In genomic region chr1:164813781-164814180, GRCh38 we compare ENCODE assay signal across 22 cellular contexts.
DNase-seq lines count a peak whose midpoint lies in the region; ATAC-seq and TF ChIP-seq lines count a peak whose summit lies in the region.
"Had no signal": no experiment of that assay in that cellular context is flagged by ENCODE, and none has a peak within 500 bp of the region (broad histone marks: within the 10 kb centered on the region; RNA-seq: fewer than 3 reads in every experiment).

No MANE protein-coding gene starts in this region.

- peaks cover 12% of the 10 kb centered on the region for H3K36me3 ChIP-seq in SK-N-MC (ENCODE audit: insufficient read depth, low read length)

- H3K27ac ChIP-seq in SK-N-MC = 0 out of 2 replicates have a peak overlapping the region, but pooled peaks have one; percentile 35
- H3K27ac ChIP-seq: 22Rv1, BLaER1, C4-2B, GM23248 had no signal

- DNase-seq in COLO829 (ENCODE audit: low spot score) (peak; percentile 30), SK-N-MC (ENCODE audit: low read depth, low spot score) (no peak), foreskin melanocyte (peak; percentile 71), retinal pigment epithelial cell (ENCODE audit: low read depth) (peak; percentile 44), NCI-H146 (lab: John Stamatoyannopoulos, UW) (no peak), NCI-H2107 treated with DMSO at 0.1 percent for 48 hours (lab: John Stamatoyannopoulos, UW; ENCODE audit: unreplicated experiment) (no peak)
- DNase-seq in activated CD4-positive, alpha-beta T cell treated with anti-CD3 and anti-CD28 coated beads, Interleukin-2, amount 10 ng/mL, durations not matched to agents 7 days and 5 days = no peak
- DNase-seq: CD4-positive, CD25-positive, alpha-beta regulatory T cell; CD8-positive, alpha-beta T cell; DMS 273 treated with DMSO at 0.1 percent for 48 hours; DMS79; EL; GDM1; GM23248; H7; HCEC 1CT had no signal

- POLR2A ChIA-PET in activated CD4-positive, alpha-beta T cell treated with anti-CD3 and anti-CD28 coated beads, Interleukin-2, amount 10 ng/mL, durations not matched to agents 7 days and 5 days (lab: Charles Lee) = no interaction called here

- no peaks in the 10 kb centered on the region for H3K27me3 Mint-ChIP-seq in activated T-helper 17 cell treated with anti-CD3 and anti-CD28 coated beads, Interleukin-2, amount 50 U/mL, for 72 hours
- no peaks in the 10 kb centered on the region for H3K27me3 Mint-ChIP-seq in activated CD4-positive, alpha-beta T cell treated with anti-CD3 and anti-CD28 coated beads, Interleukin-2, amount 10 ng/mL, durations not matched to agents 7 days and 5 days

- no peak overlapping the region for H3K9ac ChIP-seq in SK-N-MC (ENCODE audit: insufficient read length)
- H3K9ac ChIP-seq: BLaER1, GM23248 had no signal

- no peak overlapping the region for H3K4me3 Mint-ChIP-seq in activated T-helper 17 cell treated with anti-CD3 and anti-CD28 coated beads, Interleukin-2, amount 50 U/mL, for 72 hours
- H3K4me3 Mint-ChIP-seq in activated CD4-positive, alpha-beta T cell treated with anti-CD3 and anti-CD28 coated beads, Interleukin-2, amount 10 ng/mL, durations not matched to agents 7 days and 5 days = no peak overlapping the region
- H3K4me3 Mint-ChIP-seq: B cell; CD4-positive, CD25-positive, alpha-beta regulatory T cell; CD8-positive, alpha-beta T cell had no signal

- no peak for ATAC-seq in activated T-helper 17 cell treated with anti-CD3 and anti-CD28 coated beads, Interleukin-2, amount 50 U/mL, for 72 hours (replicated peaks)
- ATAC-seq: CD8-positive, alpha-beta T cell; GM12878 had no signal

- peaks cover 6% of the 10 kb centered on the region for H3K9me3 Mint-ChIP-seq in activated T-helper 17 cell treated with anti-CD3 and anti-CD28 coated beads, Interleukin-2, amount 50 U/mL, for 72 hours
- no peaks in the 10 kb centered on the region for H3K9me3 Mint-ChIP-seq in activated CD4-positive, alpha-beta T cell treated with anti-CD3 and anti-CD28 coated beads, Interleukin-2, amount 10 ng/mL, durations not matched to agents 7 days and 5 days
- H3K9me3 Mint-ChIP-seq: CD8-positive, alpha-beta T cell had no signal

- CTCF ChIA-PET in activated CD4-positive, alpha-beta T cell treated with anti-CD3 and anti-CD28 coated beads, Interleukin-2, amount 10 ng/mL, durations not matched to agents 7 days and 5 days (lab: Charles Lee) = no interaction called here

- no peaks in the 10 kb centered on the region for H3K36me3 Mint-ChIP-seq in activated T-helper 17 cell treated with anti-CD3 and anti-CD28 coated beads, Interleukin-2, amount 50 U/mL, for 72 hours (ENCODE audit: low read depth)
- no peaks in the 10 kb centered on the region for H3K36me3 Mint-ChIP-seq in activated CD4-positive, alpha-beta T cell treated with anti-CD3 and anti-CD28 coated beads, Interleukin-2, amount 10 ng/mL, durations not matched to agents 7 days and 5 days (ENCODE audit: low read depth)
- H3K36me3 Mint-ChIP-seq: CD4-positive, CD25-positive, alpha-beta regulatory T cell; CD8-positive, alpha-beta T cell had no signal

- no peak for TF ChIP-seq CTCF in retinal pigment epithelial cell (conservative IDR thresholded peaks at IDR 0.05; ENCODE audit: low read depth, low read length)

- H3K9me3 ChIP-seq in SK-N-MC (ENCODE audit: low read depth, low read length) = no peaks in the 10 kb centered on the region
- H3K9me3 ChIP-seq: BLaER1 had no signal

- H3K4me3 ChIP-seq in SK-N-MC (no peak overlapping the region), retinal pigment epithelial cell (ENCODE audit: low read length) (no peak overlapping the region)
- H3K4me3 ChIP-seq: BLaER1, GM12878, GM23248 had no signal

- H3K27ac Mint-ChIP-seq in activated T-helper 17 cell treated with anti-CD3 and anti-CD28 coated beads, Interleukin-2, amount 50 U/mL, for 72 hours = no peak overlapping the region
- H3K27ac Mint-ChIP-seq in activated CD4-positive, alpha-beta T cell treated with anti-CD3 and anti-CD28 coated beads, Interleukin-2, amount 10 ng/mL, durations not matched to agents 7 days and 5 days = no peak overlapping the region
- H3K27ac Mint-ChIP-seq: B cell; CD4-positive, CD25-positive, alpha-beta regulatory T cell; CD8-positive, alpha-beta T cell had no signal

- H3K4me1 Mint-ChIP-seq in activated T-helper 17 cell treated with anti-CD3 and anti-CD28 coated beads, Interleukin-2, amount 50 U/mL, for 72 hours = no peaks in the 10 kb centered on the region
- no peaks in the 10 kb centered on the region for H3K4me1 Mint-ChIP-seq in activated CD4-positive, alpha-beta T cell treated with anti-CD3 and anti-CD28 coated beads, Interleukin-2, amount 10 ng/mL, durations not matched to agents 7 days and 5 days
- H3K4me1 Mint-ChIP-seq: B cell; CD4-positive, CD25-positive, alpha-beta regulatory T cell had no signal

Comparison
In these comparisons a context has a peak if more than half of its experiments do, and no peak if none do; other contexts are left out.
1. DNase-seq: peak in COLO829 (single experiment), foreskin melanocyte (single experiment) and retinal pigment epithelial cell (single experiment); none in SK-N-MC (single experiment), NCI-H146 (single experiment), NCI-H2107 treated with DMSO at 0.1 percent for 48 hours (single experiment) and activated CD4-positive, alpha-beta T cell treated with anti-CD3 and anti-CD28 coated beads, Interleukin-2, amount 10 ng/mL, durations not matched to agents 7 days and 5 days (single experiment).